ENCODE assay signal across 11 cellular contexts in genomic region chr1:162062542-162063015, GRCh38.
DNase-seq lines count a peak whose midpoint lies in the region.
"Had no signal": no experiment of that assay in that cellular context is flagged by ENCODE, and none has a peak within 500 bp of the region (broad histone marks: within the 10 kb centered on the region; RNA-seq: fewer than 3 reads in every experiment).

No MANE protein-coding gene starts in this region.

- H3K9me3 ChIP-seq in adipocyte (ENCODE audit: control insufficient read depth, low read length) = no peaks in the 10 kb centered on the region

- peaks cover 24% of the 10 kb centered on the region for H3K27me3 ChIP-seq in adipocyte (replicated peaks; ENCODE audit: control insufficient read depth, insufficient read depth, low read length)

- H3K9ac ChIP-seq in adipocyte (ENCODE audit: low read length) = no peak overlapping the region

- DNase-seq in DMS79 treated with DMSO at 0.1 percent for 48 hours (lab: John Stamatoyannopoulos, UW) = peak; percentile 78
- DNase-seq in NCI-H2029 treated with DMSO at 0.1 percent for 48 hours (lab: John Stamatoyannopoulos, UW) = peak; percentile 34
- DNase-seq in adipocyte (ENCODE audit: low read depth) = peak; percentile 70
- peak; percentile 72 for DNase-seq in iris pigment epithelial cell (ENCODE audit: low read depth)
- no peak for DNase-seq in NAMALWA (ENCODE audit: low spot score)
- DNase-seq in stimulated activated naive CD4-positive, alpha-beta T cell treated with Interleukin-2 at 50 U/mL for 16 hours (lab: John Stamatoyannopoulos, UW) = no peak
- no peak for DNase-seq in stimulated activated CD4-positive, alpha-beta T cell treated with anti-CD3 and anti-CD28 coated beads, Interleukin-2, amount 100 ng/mL, for 24 hours
- DNase-seq in stimulated activated naive CD4-positive, alpha-beta T cell (lab: John Stamatoyannopoulos, UW) = no peak
- DNase-seq: activated CD4-positive, alpha-beta memory T cell treated with anti-CD3 and anti-CD28 coated beads, Interleukin-2, amount 10 ng/mL, durations not matched to agents 7 days and 5 days; C1 segment of cervical spinal cord; NCI-H1930 had no signal

- no peaks in the 10 kb centered on the region for H3K36me3 ChIP-seq in adipocyte (ENCODE audit: control insufficient read depth, insufficient read depth, low read length, severe bottlenecking)

- H3K4me1 ChIP-seq in adipocyte (ENCODE audit: control insufficient read depth, insufficient read depth, low read length) = no peaks in the 10 kb centered on the region

- H3K4me3 ChIP-seq in adipocyte (ENCODE audit: low read length) = no peak overlapping the region

Comparison
In these comparisons a context has a peak if more than half of its experiments do, and no peak if none do; other contexts are left out.
1. DNase-seq: peak in DMS79 treated with DMSO at 0.1 percent for 48 hours (single experiment), NCI-H2029 treated with DMSO at 0.1 percent for 48 hours (single experiment), adipocyte (single experiment) and iris pigment epithelial cell (single experiment); none in NAMALWA (single experiment), stimulated activated naive CD4-positive, alpha-beta T cell treated with Interleukin-2 at 50 U/mL for 16 hours (single experiment), stimulated activated CD4-positive, alpha-beta T cell treated with anti-CD3 and anti-CD28 coated beads, Interleukin-2, amount 100 ng/mL, for 24 hours (0 of 2) and stimulated activated naive CD4-positive, alpha-beta T cell (0 of 6).